17 cellular contexts compared by ENCODE assay signal in the genomic region with DNA sequence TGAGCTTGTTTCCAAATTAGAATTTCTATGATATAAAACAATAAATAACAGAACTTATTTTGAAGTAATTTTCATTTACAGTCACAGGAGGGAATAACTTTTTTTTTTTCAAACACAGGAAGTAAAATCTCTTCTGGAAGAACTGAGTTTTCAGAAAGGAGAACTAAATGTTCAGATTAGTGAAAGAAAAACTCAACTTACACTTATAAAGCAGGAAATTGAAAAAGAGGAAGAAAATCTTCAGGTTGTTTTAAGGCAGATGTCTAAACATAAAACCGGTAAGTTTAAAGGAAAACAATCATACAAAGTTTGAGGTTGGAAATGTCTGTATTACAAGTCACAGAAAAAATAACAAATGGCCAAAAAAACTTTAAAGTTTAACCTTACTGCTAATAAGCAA. TPM values are rescaled to one million over a fixed set of nuclear protein-coding genes. Genes with fewer than 3 reads are reported as not detected.
DNase-seq lines count a peak whose midpoint lies in the region; ATAC-seq and TF ChIP-seq lines count a peak whose summit lies in the region.
"Had no signal": no experiment of that assay in that cellular context is flagged by ENCODE, and none has a peak within 500 bp of the region (broad histone marks: within the 10 kb centered on the region; RNA-seq: fewer than 3 reads in every experiment).

No MANE protein-coding gene starts in this region.

- H3K27ac Mint-ChIP-seq in activated CD4-positive, alpha-beta T cell treated with anti-CD3 and anti-CD28 coated beads for 36 hours = peak overlapping the region; percentile 70
- H3K27ac Mint-ChIP-seq in activated CD8-positive, alpha-beta T cell treated with anti-CD3 and anti-CD28 coated beads for 36 hours = peak overlapping the region; percentile 72
- H3K27ac Mint-ChIP-seq in osteocyte (ENCODE audit: unreplicated experiment) = no peak overlapping the region

- H3K9me3 ChIP-seq in neutrophil = no peaks in the 10 kb centered on the region
- H3K9me3 ChIP-seq: A549, testis had no signal

- peak overlapping the region; percentile 86 for H3K27ac ChIP-seq in neutrophil
- H3K27ac ChIP-seq: A549, brain microvascular endothelial cell, testis, VCaP had no signal

- peaks cover 29% of the 10 kb centered on the region for H3K36me3 ChIP-seq in neutrophil
- H3K36me3 ChIP-seq: brain microvascular endothelial cell had no signal

- H3K4me3 ChIP-seq in neutrophil (ENCODE audit: low read depth in 1 of 2, low read length in 1 of 2) = peak overlapping the region in 1 of 2 experiments; percentile 28
- H3K4me3 ChIP-seq: A549, testis had no signal

- no peak for ATAC-seq in activated CD4-positive, alpha-beta T cell treated with anti-CD3 and anti-CD28 coated beads for 36 hours
- no peak for ATAC-seq in activated CD8-positive, alpha-beta T cell treated with anti-CD3 and anti-CD28 coated beads for 36 hours
- ATAC-seq in GM18867 (IDR thresholded peaks at IDR 0.05; ENCODE audit: unreplicated experiment) = no peak
- ATAC-seq: A549; activated T-cell treated with anti-CD3 and anti-CD28 coated beads, Interleukin-2, amount 50 U/mL, for 4 hours had no signal

- POLR2A ChIA-PET in activated CD4-positive, alpha-beta T cell treated with anti-CD3 and anti-CD28 coated beads for 36 hours (lab: Charles Lee) = no interaction called here
- POLR2A ChIA-PET in activated CD8-positive, alpha-beta T cell treated with anti-CD3 and anti-CD28 coated beads for 36 hours (lab: Charles Lee) = interaction anchor here (0.8 to 1.9 kb wide), 2 partner anchors 26 to 39 kb away, joined by 3 to 5 read pairs; no protein-coding TSS in a partner anchor

- H3K4me1 ChIP-seq in neutrophil (ENCODE audit: control insufficient read depth in 1 of 2, insufficient read depth in 1 of 2, low read depth in 1 of 2, low read length in 1 of 2) = peaks cover 17 to 18% of the 10 kb centered on the region in 2 experiments
- H3K4me1 ChIP-seq: A549, testis had no signal

- no peak for DNase-seq in activated CD4-positive, alpha-beta T cell treated with anti-CD3 and anti-CD28 coated beads for 36 hours
- DNase-seq in activated CD4-positive, alpha-beta T cell treated with anti-CD3 and anti-CD28 coated beads for 48 hours = no peak
- DNase-seq in NAMALWA (ENCODE audit: low spot score) = peak; percentile 47
- no peak for DNase-seq in activated CD8-positive, alpha-beta T cell treated with anti-CD3 and anti-CD28 coated beads for 36 hours
- DNase-seq in osteocyte (ENCODE audit: extremely low spot score, unreplicated experiment) = no peak
- no peak for DNase-seq in amygdala (lab: John Stamatoyannopoulos, UW)
- DNase-seq: activated T-cell treated with anti-CD3 and anti-CD28 coated beads, Interleukin-2, amount 50 U/mL, for 4 hours; brain microvascular endothelial cell; effector memory CD4-positive, alpha-beta T cell; foreskin fibroblast; mesendoderm; NCI-H524 treated with DMSO at 0.1 percent for 48 hours; testis had no signal

- no peak for TF ChIP-seq CTCF in activated CD8-positive, alpha-beta T cell treated with anti-CD3 and anti-CD28 coated beads for 36 hours (IDR thresholded peaks at IDR 0.05)
- TF ChIP-seq CTCF in neutrophil (IDR thresholded peaks at IDR 0.05) (no peak), osteocyte (IDR thresholded peaks at IDR 0.05) (no peak)

- CTCF ChIA-PET in activated CD4-positive, alpha-beta T cell treated with anti-CD3 and anti-CD28 coated beads for 36 hours (lab: Charles Lee) = interaction anchor here (0.7 to 1.8 kb wide), 6 partner anchors 10 to 540 kb away, joined by 3 to 8 read pairs (median 4); no protein-coding TSS in a partner anchor
- CTCF ChIA-PET in activated CD8-positive, alpha-beta T cell treated with anti-CD3 and anti-CD28 coated beads for 36 hours (lab: Charles Lee) = interaction anchor here (1.4 to 3.6 kb wide), 2 partner anchors 9 to 12 kb away, joined by 5 to 15 read pairs; no protein-coding TSS in a partner anchor

- H3K4me1 Mint-ChIP-seq in activated CD4-positive, alpha-beta T cell treated with anti-CD3 and anti-CD28 coated beads for 36 hours = peaks cover 19% of the 10 kb centered on the region
- peaks cover 18% of the 10 kb centered on the region for H3K4me1 Mint-ChIP-seq in activated CD8-positive, alpha-beta T cell treated with anti-CD3 and anti-CD28 coated beads for 36 hours (ENCODE audit: low read depth)
- H3K4me1 Mint-ChIP-seq in osteocyte (ENCODE audit: unreplicated experiment) = peaks cover 7% of the 10 kb centered on the region

- no peaks in the 10 kb centered on the region for H3K27me3 ChIP-seq in neutrophil
- H3K27me3 ChIP-seq: brain microvascular endothelial cell, testis had no signal

- H3K4me3 Mint-ChIP-seq in activated CD4-positive, alpha-beta T cell treated with anti-CD3 and anti-CD28 coated beads for 36 hours = no peak overlapping the region
- no peak overlapping the region for H3K4me3 Mint-ChIP-seq in activated CD8-positive, alpha-beta T cell treated with anti-CD3 and anti-CD28 coated beads for 36 hours
- no peak overlapping the region for H3K4me3 Mint-ChIP-seq in osteocyte (ENCODE audit: unreplicated experiment)
- H3K4me3 Mint-ChIP-seq: activated T-cell treated with anti-CD3 and anti-CD28 coated beads, Interleukin-2, amount 50 U/mL, for 4 hours had no signal

- intact Hi-C loops in activated CD4-positive, alpha-beta T cell treated with anti-CD3 and anti-CD28 coated beads for 36 hours (cut with DNase I, micrococcal nuclease) = no loop called here
- intact Hi-C loops in activated CD8-positive, alpha-beta T cell treated with anti-CD3 and anti-CD28 coated beads for 36 hours (cut with micrococcal nuclease) = no loop called here

- no peaks in the 10 kb centered on the region for H3K27me3 Mint-ChIP-seq in activated CD4-positive, alpha-beta T cell treated with anti-CD3 and anti-CD28 coated beads for 36 hours
- no peaks in the 10 kb centered on the region for H3K27me3 Mint-ChIP-seq in activated CD8-positive, alpha-beta T cell treated with anti-CD3 and anti-CD28 coated beads for 36 hours
- H3K27me3 Mint-ChIP-seq in osteocyte (ENCODE audit: unreplicated experiment) = no peaks in the 10 kb centered on the region

- peaks cover 60% of the 10 kb centered on the region for H3K36me3 Mint-ChIP-seq in activated CD4-positive, alpha-beta T cell treated with anti-CD3 and anti-CD28 coated beads for 36 hours (ENCODE audit: low read depth)
- H3K36me3 Mint-ChIP-seq in activated CD8-positive, alpha-beta T cell treated with anti-CD3 and anti-CD28 coated beads for 36 hours (ENCODE audit: low read depth) = peaks cover 61% of the 10 kb centered on the region
- H3K36me3 Mint-ChIP-seq in osteocyte (ENCODE audit: unreplicated experiment) = peaks cover 34% of the 10 kb centered on the region

- H3K9me3 Mint-ChIP-seq in activated CD4-positive, alpha-beta T cell treated with anti-CD3 and anti-CD28 coated beads for 36 hours (ENCODE audit: low read depth) = no peaks in the 10 kb centered on the region
- H3K9me3 Mint-ChIP-seq in activated CD8-positive, alpha-beta T cell treated with anti-CD3 and anti-CD28 coated beads for 36 hours = no peaks in the 10 kb centered on the region
- H3K9me3 Mint-ChIP-seq in osteocyte (ENCODE audit: unreplicated experiment) = no peaks in the 10 kb centered on the region
- H3K9me3 Mint-ChIP-seq: activated T-cell treated with anti-CD3 and anti-CD28 coated beads, Interleukin-2, amount 50 U/mL, for 4 hours had no signal

RNA-seq across cellular contexts. Expression of a gene that starts 41.6 kb away (rescaled TPM):
- total RNA-seq in activated CD4-positive, alpha-beta T cell treated with anti-CD3 and anti-CD28 coated beads for 36 hours = 10 to 100 TPM; 52.3 to 54.7 TPM
- total RNA-seq in activated CD8-positive, alpha-beta T cell treated with anti-CD3 and anti-CD28 coated beads for 36 hours = 10 to 100 TPM; 54.3 to 55.5 TPM
- 64.0 and 68.4 TPM in 2 replicates for total RNA-seq in osteocyte
